In the genomic region with DNA sequence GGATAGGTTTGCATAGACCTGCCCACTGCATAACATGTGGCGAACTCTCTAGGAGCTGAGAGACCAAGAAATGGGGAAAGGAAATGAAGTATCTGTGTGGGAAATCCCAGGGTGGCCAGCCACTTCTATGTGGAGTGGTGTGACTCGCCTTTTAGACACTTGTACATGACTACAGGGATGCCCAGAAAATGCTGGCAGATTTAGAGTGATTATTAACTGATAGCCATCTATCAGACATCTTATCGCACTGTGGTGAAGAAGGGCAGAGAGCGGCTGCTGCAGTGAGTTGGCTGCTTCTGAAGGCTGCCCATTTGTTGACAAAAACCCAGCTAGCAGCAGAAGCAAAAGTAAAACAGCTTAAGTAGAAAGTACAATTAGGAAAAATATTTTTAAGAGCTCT, we compare ENCODE assay signal across 1 cellular context.
TF ChIP-seq lines count a peak whose summit lies in the region.

No MANE protein-coding gene starts in this region.

TF ChIP-seq in GM23338, 12 proteins besides CTCF, POLR2A, EP300 and RAD21:
- TF ChIP-seq ZNF331 (CRISPR knock-in tag; IDR thresholded peaks at IDR 0.05; ENCODE audit: low read depth) (no peak), EZH2phosphoT487 (IDR thresholded peaks at IDR 0.05; ENCODE audit: unreplicated experiment) (no peak)
- TF ChIP-seq, protein P1, sequence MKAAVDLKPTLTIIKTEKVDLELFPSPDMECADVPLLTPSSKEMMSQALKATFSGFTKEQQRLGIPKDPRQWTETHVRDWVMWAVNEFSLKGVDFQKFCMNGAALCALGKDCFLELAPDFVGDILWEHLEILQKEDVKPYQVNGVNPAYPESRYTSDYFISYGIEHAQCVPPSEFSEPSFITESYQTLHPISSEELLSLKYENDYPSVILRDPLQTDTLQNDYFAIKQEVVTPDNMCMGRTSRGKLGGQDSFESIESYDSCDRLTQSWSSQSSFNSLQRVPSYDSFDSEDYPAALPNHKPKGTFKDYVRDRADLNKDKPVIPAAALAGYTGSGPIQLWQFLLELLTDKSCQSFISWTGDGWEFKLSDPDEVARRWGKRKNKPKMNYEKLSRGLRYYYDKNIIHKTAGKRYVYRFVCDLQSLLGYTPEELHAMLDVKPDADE (IDR thresholded peaks at IDR 0.05), result no peak
TF ChIP-seq in GM23338: peak in this region for 0.
